ENCODE assay signal across 14 cellular contexts in genomic region chr16:69833357-69833781, GRCh38.
DNase-seq lines count a peak whose midpoint lies in the region; ATAC-seq, FAIRE-seq and TF ChIP-seq lines count a peak whose summit lies in the region.
"Had no signal": no experiment of that assay in that cellular context is flagged by ENCODE, and none has a peak within 500 bp of the region (broad histone marks: within the 10 kb centered on the region; RNA-seq: fewer than 3 reads in every experiment).

No MANE protein-coding gene starts in this region.

- FAIRE-seq in kidney (lab: Jason Lieb, UNC): no peak

- in situ Hi-C loops in brain microvascular endothelial cell (cut with HindIII; ENCODE audit: low pct_ligation_motif_present, low sequenced_read_pairs): no loop called here

- H3K27me3 Mint-ChIP-seq in MCF 10A (ENCODE audit: insufficient read depth, unreplicated experiment): no peaks in the 10 kb centered on the region

- TF ChIP-seq CTCF in breast epithelium (IDR thresholded peaks at IDR 0.05): no peak
- no peak for TF ChIP-seq CTCF in MCF 10A (IDR thresholded peaks at IDR 0.05; ENCODE audit: unreplicated experiment)
- TF ChIP-seq CTCF in brain microvascular endothelial cell (IDR thresholded peaks at IDR 0.05; ENCODE audit: low read depth, low read length, missing control alignments): no peak
- no peak for TF ChIP-seq CTCF in kidney (IDR thresholded peaks at IDR 0.05; ENCODE audit: borderline replicate concordance, extremely low read depth, insufficient read depth)

- no peak for ATAC-seq in GM18498 (IDR thresholded peaks at IDR 0.05; ENCODE audit: unreplicated experiment)

- H3K27ac Mint-ChIP-seq in MCF 10A (ENCODE audit: low read depth, unreplicated experiment): no peak overlapping the region

- intact Hi-C loops in breast epithelium (cut with DNase I; ENCODE audit: low total_unique reads): no loop called here
- intact Hi-C loops in MCF 10A (cut with micrococcal nuclease): no loop called here
- intact Hi-C loops in kidney (cut with DNase I): no loop called here

- no peak overlapping the region for H3K4me3 Mint-ChIP-seq in MCF 10A (ENCODE audit: unreplicated experiment)

- TF ChIP-seq POLR2A in breast epithelium (IDR thresholded peaks at IDR 0.05): no peak

- no peaks in the 10 kb centered on the region for H3K9me3 Mint-ChIP-seq in MCF 10A (ENCODE audit: unreplicated experiment)

- no peak overlapping the region for H3K4me3 ChIP-seq in breast epithelium
- H3K4me3 ChIP-seq in brain microvascular endothelial cell (ENCODE audit: low read depth, low read length): no peak overlapping the region
- no peak overlapping the region for H3K4me3 ChIP-seq in kidney (ENCODE audit: low read length in 2 of 2)
- no peak overlapping the region for H3K4me3 ChIP-seq in subcutaneous abdominal adipose tissue (ENCODE audit: low read depth in 1 of 5, low read length in 5 of 5)

- H3K9ac ChIP-seq in kidney (ENCODE audit: low read length in 2 of 2) (no peak overlapping the region), subcutaneous abdominal adipose tissue (ENCODE audit: low read length in 5 of 5) (no peak overlapping the region)

- no peaks in the 10 kb centered on the region for H3K27me3 ChIP-seq in breast epithelium
- no peaks in the 10 kb centered on the region for H3K27me3 ChIP-seq in brain microvascular endothelial cell (replicated peaks)
- H3K27me3 ChIP-seq in subcutaneous abdominal adipose tissue (ENCODE audit: control insufficient read depth in 5 of 5, insufficient read depth in 4 of 5, low read length in 5 of 5): no peaks in the 10 kb centered on the region

- H3K27ac ChIP-seq in breast epithelium (peak overlapping the region; percentile 29 to 60), brain microvascular endothelial cell (no peak overlapping the region), kidney (ENCODE audit: low read depth in 2 of 2, low read length in 2 of 2) (peak overlapping the region; percentile 26 to 79), subcutaneous abdominal adipose tissue (ENCODE audit: low read depth, low read length) (peak overlapping the region; percentile 54)

- CTCF ChIA-PET in MCF 10A (lab: Yijun Ruan, JAX): interaction anchor here (0.6 to 1.0 kb wide), 2 partner anchors 19 to 441 kb away, joined by 4 to 6 read pairs; no protein-coding TSS in a partner anchor

- H3K4me1 ChIP-seq in breast epithelium: no peaks in the 10 kb centered on the region
- peaks cover 14 to 25% of the 10 kb centered on the region in 2 donors for H3K4me1 ChIP-seq in kidney (ENCODE audit: control insufficient read depth in 1 of 2, insufficient read depth in 1 of 2, low read depth in 1 of 2, low read length in 2 of 2)
- peaks cover 8 to 36% (median 32%) of the 10 kb centered on the region in 5 donors for H3K4me1 ChIP-seq in subcutaneous abdominal adipose tissue (ENCODE audit: control insufficient read depth in 5 of 5, insufficient read depth in 5 of 5, low read length in 5 of 5)

- H3K9me3 ChIP-seq in breast epithelium (no peaks in the 10 kb centered on the region), kidney (ENCODE audit: control insufficient read depth in 1 of 2, low read length in 2 of 2) (no peaks in the 10 kb centered on the region), subcutaneous abdominal adipose tissue (ENCODE audit: control insufficient read depth in 5 of 5, low read length in 5 of 5) (no peaks in the 10 kb centered on the region)

- H3K36me3 Mint-ChIP-seq in MCF 10A (ENCODE audit: insufficient read depth, unreplicated experiment): peaks cover 3% of the 10 kb centered on the region

- POLR2A ChIA-PET in MCF 10A (lab: Yijun Ruan, JAX): no interaction called here

- no peak for DNase-seq in breast epithelium (ENCODE audit: low spot score in 2 of 2)
- DNase-seq in MCF 10A (ENCODE audit: unreplicated experiment): no peak
- peak; percentile 28 for DNase-seq in brain microvascular endothelial cell
- DNase-seq in kidney: no peak
- no peak for DNase-seq in stimulated activated naive CD4-positive, alpha-beta T cell (lab: John Stamatoyannopoulos, UW)
- DNase-seq in RPMI8226: no peak
- DNase-seq: activated CD8-positive, alpha-beta memory T cell treated with anti-CD3 and anti-CD28 coated beads, Interleukin-2, amount 50 U/mL, for 48 hours; anterior cingulate cortex; DMS79 treated with DMSO at 0.1 percent for 48 hours; OCI-M1; stimulated activated CD4-positive, alpha-beta T cell treated with anti-CD3 and anti-CD28 coated beads, Interleukin-2, amount 100 ng/mL, for 48 hours; T-helper 9 cell had no signal

- H3K4me1 Mint-ChIP-seq in MCF 10A (ENCODE audit: insufficient read depth, unreplicated experiment): no peaks in the 10 kb centered on the region

- no TSS peak for BruUV-seq in MCF 10A (replicated peaks; lab: Mats Ljungman, UMichigan)

- no peaks in the 10 kb centered on the region for H3K36me3 ChIP-seq in breast epithelium
- H3K36me3 ChIP-seq in brain microvascular endothelial cell (replicated peaks): no peaks in the 10 kb centered on the region
- no peaks in the 10 kb centered on the region for H3K36me3 ChIP-seq in kidney (ENCODE audit: control insufficient read depth in 1 of 2, insufficient read depth in 2 of 2, low read length in 2 of 2)
- H3K36me3 ChIP-seq in subcutaneous abdominal adipose tissue (ENCODE audit: control insufficient read depth in 5 of 5, insufficient read depth in 5 of 5, low read length in 5 of 5): peaks cover 0 to 8% (median 0%) of the 10 kb centered on the region in 5 donors
